In genomic region chr9:124855944-124856773, GRCh38 we compare ENCODE assay signal across 1 cellular context.
TF ChIP-seq lines count a peak whose summit lies in the region.

No MANE protein-coding gene starts in this region.

TF ChIP-seq in H1, 55 proteins besides CTCF, POLR2A, EP300 and RAD21:
- TF ChIP-seq MAX (IDR thresholded peaks at IDR 0.05) (peak; percentile 79), POLR2AphosphoS5 (IDR thresholded peaks at IDR 0.05; ENCODE audit: low read depth, low read length) (peak; percentile 47; the same call in 1 of the 2 replicates), SIRT6 (IDR thresholded peaks at IDR 0.05; ENCODE audit: low read length) (no peak), GABPA (IDR thresholded peaks at IDR 0.05; ENCODE audit: borderline replicate concordance, insufficient read depth, low read length) (no peak), CHD2 (IDR thresholded peaks at IDR 0.05; ENCODE audit: low read length) (0 out of 2 replicates have a peak, but pooled peaks have one; percentile 43)
